In the genomic region with DNA sequence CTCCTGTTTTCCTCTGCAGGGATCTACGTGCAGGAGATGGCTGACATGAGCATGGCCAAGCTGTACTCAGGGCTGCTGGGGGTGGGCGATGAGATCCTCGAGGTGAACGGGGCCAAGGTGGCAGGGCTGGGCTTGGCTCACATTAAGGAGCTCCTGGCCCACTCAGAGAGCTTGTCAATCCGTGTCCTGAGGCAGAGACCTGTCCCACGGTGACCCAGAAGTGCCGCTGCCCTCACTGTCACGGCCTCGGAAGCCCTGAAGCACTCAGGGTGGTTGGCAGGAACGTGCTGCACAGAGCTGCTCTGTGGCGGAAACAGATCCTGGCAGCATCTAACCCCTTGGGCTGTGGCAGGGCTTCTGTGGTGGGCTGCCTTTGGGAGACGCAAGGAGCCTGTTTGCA, we compare ENCODE assay signal across 1 cellular context.
TF ChIP-seq lines count a peak whose summit lies in the region.

No MANE protein-coding gene starts in this region.

TF ChIP-seq in WTC11, 78 proteins besides CTCF, POLR2A, EP300 and RAD21 (continued from another document):
- TF ChIP-seq, protein P1, sequence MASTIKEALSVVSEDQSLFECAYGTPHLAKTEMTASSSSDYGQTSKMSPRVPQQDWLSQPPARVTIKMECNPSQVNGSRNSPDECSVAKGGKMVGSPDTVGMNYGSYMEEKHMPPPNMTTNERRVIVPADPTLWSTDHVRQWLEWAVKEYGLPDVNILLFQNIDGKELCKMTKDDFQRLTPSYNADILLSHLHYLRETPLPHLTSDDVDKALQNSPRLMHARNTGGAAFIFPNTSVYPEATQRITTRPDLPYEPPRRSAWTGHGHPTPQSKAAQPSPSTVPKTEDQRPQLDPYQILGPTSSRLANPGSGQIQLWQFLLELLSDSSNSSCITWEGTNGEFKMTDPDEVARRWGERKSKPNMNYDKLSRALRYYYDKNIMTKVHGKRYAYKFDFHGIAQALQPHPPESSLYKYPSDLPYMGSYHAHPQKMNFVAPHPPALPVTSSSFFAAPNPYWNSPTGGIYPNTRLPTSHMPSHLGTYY (CRISPR knock-in tag; IDR thresholded peaks at IDR 0.05) = no peak
- TF ChIP-seq, protein P2, sequence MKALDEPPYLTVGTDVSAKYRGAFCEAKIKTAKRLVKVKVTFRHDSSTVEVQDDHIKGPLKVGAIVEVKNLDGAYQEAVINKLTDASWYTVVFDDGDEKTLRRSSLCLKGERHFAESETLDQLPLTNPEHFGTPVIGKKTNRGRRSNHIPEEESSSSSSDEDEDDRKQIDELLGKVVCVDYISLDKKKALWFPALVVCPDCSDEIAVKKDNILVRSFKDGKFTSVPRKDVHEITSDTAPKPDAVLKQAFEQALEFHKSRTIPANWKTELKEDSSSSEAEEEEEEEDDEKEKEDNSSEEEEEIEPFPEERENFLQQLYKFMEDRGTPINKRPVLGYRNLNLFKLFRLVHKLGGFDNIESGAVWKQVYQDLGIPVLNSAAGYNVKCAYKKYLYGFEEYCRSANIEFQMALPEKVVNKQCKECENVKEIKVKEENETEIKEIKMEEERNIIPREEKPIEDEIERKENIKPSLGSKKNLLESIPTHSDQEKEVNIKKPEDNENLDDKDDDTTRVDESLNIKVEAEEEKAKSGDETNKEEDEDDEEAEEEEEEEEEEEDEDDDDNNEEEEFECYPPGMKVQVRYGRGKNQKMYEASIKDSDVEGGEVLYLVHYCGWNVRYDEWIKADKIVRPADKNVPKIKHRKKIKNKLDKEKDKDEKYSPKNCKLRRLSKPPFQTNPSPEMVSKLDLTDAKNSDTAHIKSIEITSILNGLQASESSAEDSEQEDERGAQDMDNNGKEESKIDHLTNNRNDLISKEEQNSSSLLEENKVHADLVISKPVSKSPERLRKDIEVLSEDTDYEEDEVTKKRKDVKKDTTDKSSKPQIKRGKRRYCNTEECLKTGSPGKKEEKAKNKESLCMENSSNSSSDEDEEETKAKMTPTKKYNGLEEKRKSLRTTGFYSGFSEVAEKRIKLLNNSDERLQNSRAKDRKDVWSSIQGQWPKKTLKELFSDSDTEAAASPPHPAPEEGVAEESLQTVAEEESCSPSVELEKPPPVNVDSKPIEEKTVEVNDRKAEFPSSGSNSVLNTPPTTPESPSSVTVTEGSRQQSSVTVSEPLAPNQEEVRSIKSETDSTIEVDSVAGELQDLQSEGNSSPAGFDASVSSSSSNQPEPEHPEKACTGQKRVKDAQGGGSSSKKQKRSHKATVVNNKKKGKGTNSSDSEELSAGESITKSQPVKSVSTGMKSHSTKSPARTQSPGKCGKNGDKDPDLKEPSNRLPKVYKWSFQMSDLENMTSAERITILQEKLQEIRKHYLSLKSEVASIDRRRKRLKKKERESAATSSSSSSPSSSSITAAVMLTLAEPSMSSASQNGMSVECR (CRISPR knock-in tag; IDR thresholded peaks at IDR 0.05; ENCODE audit: borderline replicate concordance) = no peak
- TF ChIP-seq OVOL2 (CRISPR knock-in tag; IDR thresholded peaks at IDR 0.05; ENCODE audit: borderline replicate concordance) = no peak
- TF ChIP-seq CREM (CRISPR knock-in tag; IDR thresholded peaks at IDR 0.05) = no peak
